In genomic region chr15:52436971-52437370, GRCh38 we compare ENCODE assay signal across 17 cellular contexts.
"Had no signal": no experiment of that assay in that cellular context is flagged by ENCODE, and none has a peak within 500 bp of the region (broad histone marks: within the 10 kb centered on the region; RNA-seq: fewer than 3 reads in every experiment).

No MANE protein-coding gene starts in this region.

- DNase-seq: activated CD4-positive, alpha-beta T cell treated with anti-CD3 and anti-CD28 coated beads, Interleukin-2, amount 50 U/mL, for 1 hour; activated naive CD4-positive, alpha-beta T cell; activated naive CD8-positive, alpha-beta T cell treated with anti-CD3 and anti-CD28 coated beads, Interleukin-2, amount 10 ng/mL, durations not matched to agents 7 days and 5 days; aorta; effector memory CD4-positive, alpha-beta T cell; left lung; mammary epithelial cell; naive B cell; ovary; retina; stimulated activated CD4-positive, alpha-beta T cell treated with anti-CD3 and anti-CD28 coated beads, Interleukin-4, amount 100 ng/mL, for 24 hours; stimulated activated naive CD4-positive, alpha-beta T cell treated with Interleukin-2 at 50 U/mL for 16 hours; transverse colon had no signal

- FAIRE-seq: keratinocyte had no signal

- H3K9me3 ChIP-seq: left lung, ovary, transverse colon, vagina had no signal

- ATAC-seq: activated CD4-positive, CD25-positive, alpha-beta regulatory T cell treated with anti-CD3 and anti-CD28 coated beads, Interleukin-2, amount 50 U/mL, for 24 hours; left lung had no signal

- H3K36me3 ChIP-seq: left lung, neural progenitor cell, ovary, transverse colon, vagina had no signal

- H3K4me3 ChIP-seq: left lung, neural progenitor cell, ovary, transverse colon, vagina had no signal

- H3K27me3 ChIP-seq: left lung, neural progenitor cell, ovary, transverse colon, vagina had no signal

- H3K27ac ChIP-seq: neural progenitor cell, ovary, transverse colon, vagina had no signal
